1 cellular context compared by ENCODE assay signal in the genomic region with DNA sequence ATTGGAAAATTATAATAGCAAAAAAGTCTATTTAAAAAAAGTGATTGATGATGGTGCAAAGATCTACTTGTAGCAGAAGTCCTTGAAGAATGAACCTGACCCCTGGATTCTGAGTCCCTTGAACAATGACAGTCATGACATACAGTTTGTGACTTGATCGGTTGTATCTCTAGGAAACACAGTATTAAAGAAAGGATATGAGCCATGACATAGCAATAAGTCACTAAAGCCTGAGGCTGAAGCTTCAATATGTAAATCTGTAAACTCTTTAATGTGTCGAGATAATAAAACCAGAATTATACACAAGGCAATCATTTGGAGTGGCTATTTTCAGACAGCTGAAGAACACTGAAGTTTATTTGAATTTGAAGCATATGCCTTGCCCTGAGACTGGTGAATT.
TF ChIP-seq lines count a peak whose summit lies in the region.

No MANE protein-coding gene starts in this region.

TF ChIP-seq in IMR-90, 13 proteins besides CTCF, POLR2A, EP300 and RAD21 (continued from another document):
- TF ChIP-seq USF2 (IDR thresholded peaks at IDR 0.05; ENCODE audit: low read depth, low read length): no peak
- TF ChIP-seq FOS (IDR thresholded peaks at IDR 0.05; ENCODE audit: low read depth, low read length): no peak
- TF ChIP-seq NFE2L2 (IDR thresholded peaks at IDR 0.05; ENCODE audit: low read depth, low read length): no peak
- TF ChIP-seq MAZ (IDR thresholded peaks at IDR 0.05; ENCODE audit: borderline replicate concordance, low read depth, low read length): no peak
- TF ChIP-seq RFX5 (IDR thresholded peaks at IDR 0.05; ENCODE audit: low read depth, low read length): no peak
- no peak for TF ChIP-seq CEBPB (IDR thresholded peaks at IDR 0.05; ENCODE audit: low read depth, low read length)
TF ChIP-seq in IMR-90: peak in this region for 0.
